23 cellular contexts compared by ENCODE assay signal in the genomic region with DNA sequence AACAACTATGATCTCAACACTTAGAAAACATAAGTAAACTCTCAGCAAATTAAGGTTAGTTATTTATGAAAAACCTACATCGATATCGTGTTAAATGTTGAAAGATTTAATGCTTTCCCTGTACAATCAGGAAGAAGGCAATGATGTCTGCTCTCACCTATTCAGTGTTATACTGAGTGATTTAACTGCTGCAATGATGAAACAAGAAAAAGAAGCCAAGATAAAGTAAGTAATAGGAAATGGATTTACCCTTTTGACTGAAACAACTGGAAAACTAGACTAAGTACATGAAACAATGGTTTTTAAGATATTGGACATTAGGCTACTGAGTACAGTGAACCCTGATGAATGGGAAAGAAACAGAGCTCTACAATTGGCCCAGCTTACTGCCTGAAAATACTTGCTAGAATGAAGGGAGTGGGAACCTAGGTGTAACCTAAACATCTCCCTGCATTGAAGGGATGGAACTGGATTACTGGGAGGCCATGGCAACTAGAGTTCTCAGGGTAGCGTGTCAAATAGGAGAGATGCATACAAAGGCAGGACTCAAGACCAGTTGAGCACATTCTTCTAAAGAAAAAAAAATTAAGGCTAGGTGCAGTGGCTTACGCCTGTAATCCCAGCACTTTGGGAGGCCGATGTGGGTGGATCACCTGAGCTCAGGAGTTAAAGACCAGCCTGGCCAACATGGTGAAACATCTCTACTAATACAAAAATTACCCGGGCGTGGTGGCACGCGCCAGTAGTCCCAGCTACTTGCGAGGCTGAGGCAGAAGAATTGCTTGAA.
"Had no signal": no experiment of that assay in that cellular context is flagged by ENCODE, and none has a peak within 500 bp of the region (broad histone marks: within the 10 kb centered on the region; RNA-seq: fewer than 3 reads in every experiment).

No MANE protein-coding gene starts in this region.

- H3K36me3 Mint-ChIP-seq: activated naive CD4-positive, alpha-beta T cell treated with anti-CD3 and anti-CD28 coated beads, Interleukin-2, amount 10 ng/mL, durations not matched to agents 7 days and 5 days had no signal

- DNase-seq: activated CD4-positive, alpha-beta T cell treated with anti-CD3 and anti-CD28 coated beads for 4 hours; activated CD4-positive, alpha-beta T cell treated with anti-CD3 and anti-CD28 coated beads, Interleukin-2, amount 50 U/mL, for 48 hours; activated CD4-positive, CD25-positive, alpha-beta regulatory T cell; activated CD8-positive, alpha-beta memory T cell treated with anti-CD3 and anti-CD28 coated beads, Interleukin-2, amount 50 U/mL, for 48 hours; activated effector memory CD4-positive, alpha-beta T cell treated with Interleukin-2 at 50 U/mL for 16 hours; activated naive CD4-positive, alpha-beta T cell treated with anti-CD3 and anti-CD28 coated beads, Interleukin-2, amount 10 ng/mL, durations not matched to agents 7 days and 5 days; activated T-cell treated with anti-CD3 and anti-CD28 coated beads, Interleukin-2, amount 50 U/mL, for 48 hours; amygdala; cerebellar nuclear complex; cortex of kidney; effector CD4-positive, alpha-beta T cell; foreskin melanocyte; left cardiac atrium; naive thymus-derived CD8-positive, alpha-beta T cell; psoas muscle; stimulated activated CD4-positive, alpha-beta T cell treated with anti-CD3 and anti-CD28 coated beads, Interleukin-4, amount 100 ng/mL, for 24 hours; stimulated activated naive CD4-positive, alpha-beta T cell treated with Interleukin-2 at 50 U/mL for 16 hours; T1000; upper lobe of left lung had no signal

- H3K36me3 ChIP-seq: right atrium auricular region, thoracic aorta, upper lobe of left lung had no signal

- H3K4me1 Mint-ChIP-seq: activated naive CD4-positive, alpha-beta T cell treated with anti-CD3 and anti-CD28 coated beads, Interleukin-2, amount 10 ng/mL, durations not matched to agents 7 days and 5 days; naive thymus-derived CD8-positive, alpha-beta T cell had no signal

- H3K4me1 ChIP-seq: psoas muscle, right atrium auricular region, upper lobe of left lung had no signal

- H3K27ac Mint-ChIP-seq: activated naive CD4-positive, alpha-beta T cell treated with anti-CD3 and anti-CD28 coated beads, Interleukin-2, amount 10 ng/mL, durations not matched to agents 7 days and 5 days; naive thymus-derived CD8-positive, alpha-beta T cell; T-helper 1 cell treated with Interleukin-12 subunit alpha and Interleukin-12 subunit beta and Interleukin-4 antibody, amounts not matched to agents 30 μg/mL and 1 μg/mL, for 36 hours had no signal

- ATAC-seq: left cardiac atrium; naive thymus-derived CD8-positive, alpha-beta T cell; psoas muscle had no signal

- H3K27me3 ChIP-seq: right atrium auricular region, upper lobe of left lung had no signal

- H3K27ac ChIP-seq: psoas muscle, right atrium auricular region, thoracic aorta, upper lobe of left lung had no signal

- H3K4me3 Mint-ChIP-seq: activated naive CD4-positive, alpha-beta T cell treated with anti-CD3 and anti-CD28 coated beads, Interleukin-2, amount 10 ng/mL, durations not matched to agents 7 days and 5 days; naive thymus-derived CD8-positive, alpha-beta T cell; T-helper 1 cell treated with Interleukin-12 subunit alpha and Interleukin-12 subunit beta and Interleukin-4 antibody, amounts not matched to agents 30 μg/mL and 1 μg/mL, for 36 hours had no signal

- H3K27me3 Mint-ChIP-seq: activated naive CD4-positive, alpha-beta T cell treated with anti-CD3 and anti-CD28 coated beads, Interleukin-2, amount 10 ng/mL, durations not matched to agents 7 days and 5 days had no signal

- H3K4me3 ChIP-seq: lung, psoas muscle, right atrium auricular region, thoracic aorta, upper lobe of left lung had no signal
